In genomic region chr11:33161120-33162005, GRCh38 we compare ENCODE assay signal across 8 cellular contexts. TPM values are rescaled to one million over a fixed set of nuclear protein-coding genes. Genes with fewer than 3 reads are reported as not detected.
DNase-seq lines count a peak whose midpoint lies in the region; ATAC-seq and TF ChIP-seq lines count a peak whose summit lies in the region.

Gene CSTF3, minus strand, starts transcription at chr11:33161480. Its CDS starts 155 bp downstream, at chr11:33161325.

- H3K36me3 Mint-ChIP-seq in CD14-positive monocyte = no peaks in the 10 kb centered on the region

- H3K4me3 Mint-ChIP-seq in CD14-positive monocyte = peak within 1 kb of the TSS; percentile 100

- ATAC-seq in GM19372 (IDR thresholded peaks at IDR 0.05; ENCODE audit: low read depth, unreplicated experiment) (peak; percentile 94), HG03558 (IDR thresholded peaks at IDR 0.05; ENCODE audit: extremely low read depth, unreplicated experiment) (peak; percentile 70)

- peaks cover 0 to 5% (median 0%) of the 10 kb centered on the region in 7 donors for H3K9me3 Mint-ChIP-seq in CD14-positive monocyte

- intact Hi-C loops in CD14-positive monocyte (cut with micrococcal nuclease) = loop anchor here in 1 of 2 donors (2.0 to 5.0 kb wide), 2 partner anchors 97 to 161 kb away; no protein-coding TSS in a partner anchor

- H3K4me1 Mint-ChIP-seq in CD14-positive monocyte = peaks cover 42% of the 10 kb centered on the region

- peak within 1 kb of the TSS; percentile 90 to 100 (median 99) for H3K27ac Mint-ChIP-seq in CD14-positive monocyte

- DNase-seq in CD14-positive monocyte (ENCODE audit: low spot score) (peak; percentile 98), NCI-H748 treated with DMSO at 0.1 percent for 48 hours (lab: John Stamatoyannopoulos, UW) (peak; percentile 96), dedifferentiated amniotic fluid mesenchymal stem cell (ENCODE audit: extremely low spot score) (peak; percentile 100), left kidney (ENCODE audit: low read depth, low spot score) (peak; percentile 100)
- DNase-seq in activated CD4-positive, alpha-beta T cell treated with anti-CD3 and anti-CD28 coated beads, Interleukin-2, amount 50 U/mL, for 24 hours (ENCODE audit: low read depth in 1 of 2, low spot score in 1 of 2) = peak; percentile 95 to 97
- DNase-seq in stimulated activated CD4-positive, alpha-beta T cell treated with anti-CD3 and anti-CD28 coated beads, Interleukin-2, amount 100 ng/mL, for 24 hours = peak; percentile 99 to 100

- TF ChIP-seq CTCF in CD14-positive monocyte (IDR thresholded peaks at IDR 0.05) = peak; percentile 36

- H3K27me3 Mint-ChIP-seq in CD14-positive monocyte (ENCODE audit: low read depth in 3 of 3) = peaks cover 0 to 4% (median 3%) of the 10 kb centered on the region in 3 donors

RNA-seq across cellular contexts. Expression of gene CSTF3, which starts in this region (rescaled TPM):
- 1 to 10 TPM; 6.9 to 7.1 TPM for polyA plus RNA-seq in CD14-positive monocyte

Comparison
In these comparisons a context has a peak if more than half of its experiments do, and no peak if none do; other contexts are left out.
1. Peak in every context shown above with its lines: DNase-seq and ATAC-seq.